ENCODE assay signal across 2 cellular contexts in genomic region chr1:58779059-58779754, GRCh38.
TF ChIP-seq lines count a peak whose summit lies in the region.

No MANE protein-coding gene starts in this region.

TF ChIP-seq in liver, 16 proteins besides CTCF, POLR2A, EP300 and RAD21:
- no peak for TF ChIP-seq NR2F2 (IDR thresholded peaks at IDR 0.05)

TF ChIP-seq in HepG2, 621 proteins besides CTCF, POLR2A, EP300 and RAD21:
- TF ChIP-seq ZNF577 (CRISPR knock-in tag; IDR thresholded peaks at IDR 0.05; ENCODE audit: borderline replicate concordance, low read depth) = no peak
- no peak for TF ChIP-seq ZNF335 (CRISPR knock-in tag; IDR thresholded peaks at IDR 0.05)
- no peak for TF ChIP-seq RXRA (CRISPR knock-in tag; IDR thresholded peaks at IDR 0.05)
- no peak for TF ChIP-seq ZNF839 (CRISPR knock-in tag; IDR thresholded peaks at IDR 0.05; ENCODE audit: borderline replicate concordance)
- no peak for TF ChIP-seq SMARCC2 (IDR thresholded peaks at IDR 0.05)
- no peak for TF ChIP-seq ZHX1 (CRISPR knock-in tag; IDR thresholded peaks at IDR 0.05; ENCODE audit: low read depth)
- no peak for TF ChIP-seq NFYB (CRISPR knock-in tag; IDR thresholded peaks at IDR 0.05)
- TF ChIP-seq ZNF232 (CRISPR knock-in tag; IDR thresholded peaks at IDR 0.05; ENCODE audit: borderline replicate concordance) = no peak
- TF ChIP-seq ZNF441 (CRISPR knock-in tag; IDR thresholded peaks at IDR 0.05; ENCODE audit: borderline replicate concordance) = no peak
